In the genomic region with DNA sequence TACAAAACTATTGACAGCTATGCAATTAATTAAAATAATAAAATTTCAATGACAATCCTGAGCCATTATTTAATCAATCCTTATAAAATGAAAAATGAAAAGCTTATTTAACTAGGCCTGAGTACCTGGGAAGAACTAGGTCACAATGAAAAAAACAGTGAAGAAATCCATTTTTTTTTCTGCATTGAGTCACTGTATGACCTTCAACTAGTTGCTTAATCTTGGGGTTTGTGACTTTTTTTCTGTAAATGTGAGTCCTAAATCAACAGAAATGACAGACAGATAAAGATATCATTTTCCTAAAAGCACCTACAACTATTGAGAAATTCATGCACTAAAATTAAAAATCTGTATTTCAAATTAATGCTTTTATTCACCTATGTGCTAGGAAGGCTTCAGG, we compare ENCODE assay signal across 25 cellular contexts.
"Had no signal": no experiment of that assay in that cellular context is flagged by ENCODE, and none has a peak within 500 bp of the region (broad histone marks: within the 10 kb centered on the region; RNA-seq: fewer than 3 reads in every experiment).

No MANE protein-coding gene starts in this region.

- H3K36me3 ChIP-seq: cardiac muscle cell, neutrophil, thoracic aorta had no signal

- H3K4me3 ChIP-seq: cardiac muscle cell, coronary artery, dorsolateral prefrontal cortex, thoracic aorta had no signal

- FAIRE-seq: endothelial cell of umbilical vein, islet of Langerhans, small intestine, urothelium cell line had no signal

- H3K27me3 ChIP-seq: cardiac muscle cell, dorsolateral prefrontal cortex, neutrophil had no signal

- H3K27ac ChIP-seq: cardiac muscle cell, coronary artery, dorsolateral prefrontal cortex, neutrophil, thoracic aorta had no signal

- DNase-seq: activated CD4-positive, alpha-beta T cell treated with anti-CD3 and anti-CD28 coated beads for 36 hours; activated CD4-positive, CD25-positive, alpha-beta regulatory T cell; activated CD8-positive, alpha-beta memory T cell treated with anti-CD3 and anti-CD28 coated beads, Interleukin-2, amount 10 ng/mL, durations not matched to agents 7 days and 5 days; activated CD8-positive, alpha-beta T cell treated with anti-CD3 and anti-CD28 coated beads, Interleukin-2, amount 10 ng/mL, durations not matched to agents 7 days and 5 days; activated effector memory CD4-positive, alpha-beta T cell treated with Interleukin-2 at 50 U/mL for 16 hours; activated naive CD4-positive, alpha-beta T cell treated with Interleukin-2 at 50 U/mL for 16 hours; activated naive CD8-positive, alpha-beta T cell treated with anti-CD3 and anti-CD28 coated beads, Interleukin-2, amount 10 ng/mL, durations not matched to agents 7 days and 5 days; amygdala; cerebellar nuclear complex; dorsolateral prefrontal cortex; effector memory CD8-positive, alpha-beta T cell; foreskin melanocyte; left ventricle myocardium superior; small intestine; stimulated activated CD4-positive, alpha-beta T cell treated with anti-CD3 and anti-CD28 coated beads, Interleukin-4, amount 100 ng/mL, for 24 hours; trophoblast cell had no signal

- H3K9me3 ChIP-seq: neutrophil, thoracic aorta had no signal

- ATAC-seq: activated CD4-positive, alpha-beta T cell treated with anti-CD3 and anti-CD28 coated beads for 36 hours; activated CD8-positive, alpha-beta memory T cell treated with anti-CD3 and anti-CD28 coated beads, Interleukin-2, amount 10 ng/mL, durations not matched to agents 7 days and 5 days; activated CD8-positive, alpha-beta T cell treated with anti-CD3 and anti-CD28 coated beads, Interleukin-2, amount 10 ng/mL, durations not matched to agents 7 days and 5 days; effector memory CD8-positive, alpha-beta T cell; left ventricle myocardium superior; sciatic nerve; stimulated activated effector memory CD8-positive, alpha-beta T cell treated with anti-CD3 and anti-CD28 coated beads, Interleukin-12 subunit alpha, Interleukin-12 subunit beta, amount 100 ng/mL, for 72 hours had no signal
